In genomic region chr1:146036241-146036989, GRCh38 we compare ENCODE assay signal across 1 cellular context.
TF ChIP-seq lines count a peak whose summit lies in the region.

No MANE protein-coding gene starts in this region.

TF ChIP-seq in H1, 55 proteins besides CTCF, POLR2A, EP300 and RAD21:
- TF ChIP-seq KDM4A (IDR thresholded peaks at IDR 0.05; ENCODE audit: low read depth, low read length, severe bottlenecking) (no peak), JUN (IDR thresholded peaks at IDR 0.05; ENCODE audit: low read depth, low read length) (no peak), SIRT6 (IDR thresholded peaks at IDR 0.05; ENCODE audit: low read length) (no peak), YY1 (IDR thresholded peaks at IDR 0.05; ENCODE audit: low read depth, low read length) (no peak), SP4 (IDR thresholded peaks at IDR 0.05; ENCODE audit: low read length) (no peak), SAP30 (IDR thresholded peaks at IDR 0.05; ENCODE audit: insufficient read depth, insufficient replicate concordance, low read length) (no peak), JUND (IDR thresholded peaks at IDR 0.05; ENCODE audit: low read length) (no peak), CBX5 (IDR thresholded peaks at IDR 0.05; ENCODE audit: low read depth, low read length) (no peak), RBBP5 (IDR thresholded peaks at IDR 0.05; ENCODE audit: borderline replicate concordance, low read depth, low read length) (no peak), TAF7 (optimal IDR thresholded peaks at IDR 0.05; ENCODE audit: borderline replicate concordance, low read depth, low read length) (no peak), CREB1 (IDR thresholded peaks at IDR 0.05) (no peak), POU5F1 (IDR thresholded peaks at IDR 0.05; ENCODE audit: low read depth, low read length) (no peak)
